Comparison of ENCODE assay signal across 8 cellular contexts in genomic region chr19:23273022-23273593, GRCh38. TPM values are rescaled to one million over a fixed set of nuclear protein-coding genes. Genes with fewer than 3 reads are reported as not detected.
DNase-seq lines count a peak whose midpoint lies in the region; TF ChIP-seq lines count a peak whose summit lies in the region.

No MANE protein-coding gene starts in this region.

- H3K27me3 Mint-ChIP-seq in activated CD4-positive, alpha-beta T cell treated with anti-CD3 and anti-CD28 coated beads, Interleukin-2, amount 10 ng/mL, durations not matched to agents 7 days and 5 days: no peaks in the 10 kb centered on the region

- peak overlapping the region; percentile 95 for H3K4me3 ChIP-seq in retinal pigment epithelial cell (ENCODE audit: low read length)

- peaks cover 41% of the 10 kb centered on the region for H3K36me3 Mint-ChIP-seq in activated CD4-positive, alpha-beta T cell treated with anti-CD3 and anti-CD28 coated beads, Interleukin-2, amount 10 ng/mL, durations not matched to agents 7 days and 5 days (ENCODE audit: low read depth)

- H3K9me3 Mint-ChIP-seq in activated CD4-positive, alpha-beta T cell treated with anti-CD3 and anti-CD28 coated beads, Interleukin-2, amount 10 ng/mL, durations not matched to agents 7 days and 5 days: peaks cover 23% of the 10 kb centered on the region

- peaks cover 24% of the 10 kb centered on the region for H3K4me1 Mint-ChIP-seq in activated CD4-positive, alpha-beta T cell treated with anti-CD3 and anti-CD28 coated beads, Interleukin-2, amount 10 ng/mL, durations not matched to agents 7 days and 5 days

- CTCF ChIA-PET in activated CD4-positive, alpha-beta T cell treated with anti-CD3 and anti-CD28 coated beads, Interleukin-2, amount 10 ng/mL, durations not matched to agents 7 days and 5 days (lab: Charles Lee): interaction anchor here (0.9 kb wide), 1 partner anchor 122 kb away, joined by 3 read pairs; the partner anchor contains the start of gene ZNF91

- peak overlapping the region; percentile 93 for H3K27ac Mint-ChIP-seq in activated CD4-positive, alpha-beta T cell treated with anti-CD3 and anti-CD28 coated beads, Interleukin-2, amount 10 ng/mL, durations not matched to agents 7 days and 5 days

- intact Hi-C loops in posterior vena cava (cut with DNase I): loop anchor here in 1 of 2 donors (10.0 kb wide), 1 partner anchor 648 kb away; no protein-coding TSS in a partner anchor

- DNase-seq in activated effector memory CD4-positive, alpha-beta T cell treated with anti-CD3 and anti-CD28 coated beads, Interleukin-2, amount 50 U/mL, for 16 hours: peak; percentile 68
- no peak for DNase-seq in activated effector memory CD4-positive, alpha-beta T cell treated with Interleukin-2 at 50 U/mL for 16 hours
- peak; percentile 13 for DNase-seq in activated CD4-positive, alpha-beta T cell treated with anti-CD3 and anti-CD28 coated beads, Interleukin-2, amount 10 ng/mL, durations not matched to agents 7 days and 5 days
- DNase-seq in globus pallidus (ENCODE audit: low spot score): peak; percentile 5
- no peak for DNase-seq in retinal pigment epithelial cell (ENCODE audit: low read depth)
- DNase-seq in amniotic stem cell (lab: John Stamatoyannopoulos, UW): no peak
- DNase-seq in SIG-M5 (lab: John Stamatoyannopoulos, UW): no peak
- DNase-seq in posterior vena cava (ENCODE audit: low spot score): no peak

- no peak for TF ChIP-seq CTCF in retinal pigment epithelial cell (conservative IDR thresholded peaks at IDR 0.05; ENCODE audit: low read depth, low read length)

- POLR2A ChIA-PET in activated CD4-positive, alpha-beta T cell treated with anti-CD3 and anti-CD28 coated beads, Interleukin-2, amount 10 ng/mL, durations not matched to agents 7 days and 5 days (lab: Charles Lee): interaction anchor here (0.7 to 1.2 kb wide), 2 partner anchors 23 to 120 kb away, joined by 3 to 8 read pairs; partner anchors contain the start of gene ZNF724

- H3K4me3 Mint-ChIP-seq in activated CD4-positive, alpha-beta T cell treated with anti-CD3 and anti-CD28 coated beads, Interleukin-2, amount 10 ng/mL, durations not matched to agents 7 days and 5 days: peak overlapping the region; percentile 89

RNA-seq across cellular contexts. Expression of gene ZNF724, which starts 22.9 kb away (rescaled TPM):
- total RNA-seq in activated CD4-positive, alpha-beta T cell treated with anti-CD3 and anti-CD28 coated beads, Interleukin-2, amount 10 ng/mL, durations not matched to agents 7 days and 5 days: 10 to 100 TPM; 13.0 to 17.0 TPM
- 1 to 10 TPM; 1.4 TPM for total RNA-seq in posterior vena cava

Comparison
In these comparisons a context has a peak if more than half of its experiments do, and no peak if none do; other contexts are left out.
1. DNase-seq: peak in activated effector memory CD4-positive, alpha-beta T cell treated with anti-CD3 and anti-CD28 coated beads, Interleukin-2, amount 50 U/mL, for 16 hours (single experiment), activated CD4-positive, alpha-beta T cell treated with anti-CD3 and anti-CD28 coated beads, Interleukin-2, amount 10 ng/mL, durations not matched to agents 7 days and 5 days (single experiment) and globus pallidus (single experiment); none in activated effector memory CD4-positive, alpha-beta T cell treated with Interleukin-2 at 50 U/mL for 16 hours (single experiment), retinal pigment epithelial cell (single experiment), amniotic stem cell (single experiment), SIG-M5 (single experiment) and posterior vena cava (single experiment).
2. RNA of gene ZNF724, which starts 22.9 kb away (total RNA-seq): 13.0 to 17.0 TPM in activated CD4-positive, alpha-beta T cell treated with anti-CD3 and anti-CD28 coated beads, Interleukin-2, amount 10 ng/mL, durations not matched to agents 7 days and 5 days; 1.4 TPM in posterior vena cava; every median in the first group is over 4 times any median in the second.